ENCODE assay signal across 8 cellular contexts in the genomic region with DNA sequence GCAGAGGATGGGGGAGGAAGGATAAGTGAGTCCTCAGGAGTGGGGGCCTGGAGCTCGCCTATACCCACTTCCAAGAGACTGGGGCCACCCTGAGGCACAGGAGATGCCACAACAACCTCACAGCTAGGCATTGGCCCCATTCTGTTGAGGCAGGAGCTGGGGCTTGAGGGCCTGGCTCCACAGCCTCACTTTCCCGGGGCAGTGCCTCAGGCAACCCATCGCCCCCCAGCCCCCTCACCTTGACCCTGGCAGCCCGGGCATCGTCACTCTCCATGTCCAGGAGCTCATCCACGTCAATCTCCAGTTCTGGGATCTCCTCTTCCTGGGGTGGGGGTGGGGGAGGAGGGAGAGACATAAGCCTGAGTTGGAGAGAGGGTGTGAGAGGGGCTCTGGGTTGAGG. TPM values are rescaled to one million over a fixed set of nuclear protein-coding genes. Genes with fewer than 3 reads are reported as not detected.
DNase-seq lines count a peak whose midpoint lies in the region; ATAC-seq and TF ChIP-seq lines count a peak whose summit lies in the region.

No MANE protein-coding gene starts in this region.

- peak overlapping the region; percentile 94 for H3K4me2 ChIP-seq in PC-3 (ENCODE audit: low read length)

- peaks cover 36% of the 10 kb centered on the region for H3K4me1 ChIP-seq in CD8-positive, alpha-beta memory T cell (ENCODE audit: insufficient read depth, low read length)
- peaks cover 52% of the 10 kb centered on the region for H3K4me1 ChIP-seq in PC-3 (ENCODE audit: insufficient read depth, low read length)

- H4K20me1 ChIP-seq in PC-3 (ENCODE audit: low read length) = peaks cover 8% of the 10 kb centered on the region; the same call in 1 of the 2 replicates

- no peak overlapping the region for H2AFZ ChIP-seq in PC-3 (ENCODE audit: low read length)

- H3K4me3 Mint-ChIP-seq in CD8-positive, alpha-beta memory T cell = peak overlapping the region in 6 of 7 donors; percentile 83 to 94 (median 87)
- H3K4me3 Mint-ChIP-seq in endothelial cell (ENCODE audit: unreplicated experiment) (peak overlapping the region; percentile 91), osteocyte (ENCODE audit: unreplicated experiment) (peak overlapping the region; percentile 90)

- ATAC-seq in PC-3 = no peak
- no peak for ATAC-seq in HG03045 (IDR thresholded peaks at IDR 0.05; ENCODE audit: unreplicated experiment)
- ATAC-seq in HG03095 (IDR thresholded peaks at IDR 0.05; ENCODE audit: unreplicated experiment) = no peak

- no peaks in the 10 kb centered on the region for H3K27me3 ChIP-seq in CD8-positive, alpha-beta memory T cell (ENCODE audit: insufficient read depth, low read length, poor library complexity, severe bottlenecking)
- no peaks in the 10 kb centered on the region for H3K27me3 ChIP-seq in PC-3 (ENCODE audit: low read length)

- POLR2A ChIA-PET in CD8-positive, alpha-beta memory T cell (lab: Charles Lee) = interaction anchor here (0.6 to 4.3 kb wide), 9 partner anchors 12 to 1572 kb away, joined by 5 to 44 read pairs (median 9); a partner anchor contains a TSS
- POLR2A ChIA-PET in PC-3 (lab: Charles Lee; ENCODE audit: unreplicated experiment) = interaction anchor here (0.7 to 2.6 kb wide), 4 partner anchors 7 to 1671 kb away, joined by 5 to 17 read pairs (median 11); a partner anchor contains a TSS

- peak overlapping the region; percentile 93 for H3K9ac ChIP-seq in PC-3 (ENCODE audit: low read length)

- CTCF ChIA-PET in CD8-positive, alpha-beta memory T cell (lab: Charles Lee) = interaction anchor here (1.0 to 13.4 kb wide), 5 partner anchors 13 to 58 kb away, joined by 3 to 124 read pairs (median 62); a partner anchor contains a TSS
- CTCF ChIA-PET in PC-3 (lab: Charles Lee) = interaction anchor here (1.3 kb wide), 1 partner anchor 41 kb away, joined by 3 read pairs; no protein-coding TSS in a partner anchor

- peak overlapping the region in 7 of 8 donors; percentile 45 to 99 (median 89) for H3K27ac Mint-ChIP-seq in CD8-positive, alpha-beta memory T cell
- H3K27ac Mint-ChIP-seq in endothelial cell (ENCODE audit: unreplicated experiment) (no peak overlapping the region), osteocyte (ENCODE audit: unreplicated experiment) (peak overlapping the region; percentile 93)

- peaks cover 0 to 20% (median 0%) of the 10 kb centered on the region in 3 donors for H3K36me3 Mint-ChIP-seq in CD8-positive, alpha-beta memory T cell
- H3K36me3 Mint-ChIP-seq in endothelial cell (ENCODE audit: low read depth, unreplicated experiment) (peaks cover 11% of the 10 kb centered on the region), osteocyte (ENCODE audit: unreplicated experiment) (peaks cover 12% of the 10 kb centered on the region)

- H3K36me3 ChIP-seq in CD8-positive, alpha-beta memory T cell (ENCODE audit: insufficient read depth, low read length) = no peaks in the 10 kb centered on the region
- H3K36me3 ChIP-seq in PC-3 (ENCODE audit: low read depth, low read length) = peaks cover 14% of the 10 kb centered on the region; the same call in 1 of the 2 replicates

- no peaks in the 10 kb centered on the region for H3K9me2 ChIP-seq in PC-3 (replicated peaks; ENCODE audit: low read length)

- H3K9me3 Mint-ChIP-seq in CD8-positive, alpha-beta memory T cell = no peaks in the 10 kb centered on the region
- no peaks in the 10 kb centered on the region for H3K9me3 Mint-ChIP-seq in endothelial cell (ENCODE audit: unreplicated experiment)
- H3K9me3 Mint-ChIP-seq in osteocyte (ENCODE audit: unreplicated experiment) = no peaks in the 10 kb centered on the region

- peaks cover 8% of the 10 kb centered on the region for H3F3A ChIP-seq in PC-3 (ENCODE audit: low read length, unreplicated experiment)

- BruUV-seq in PC-3 (replicated peaks; lab: Mats Ljungman, UMichigan) = TSS peak; percentile 31

- intact Hi-C loops in PC-3 (cut with micrococcal nuclease) = no loop called here

- peaks cover 28 to 62% (median 28%) of the 10 kb centered on the region in 3 donors for H3K4me1 Mint-ChIP-seq in CD8-positive, alpha-beta memory T cell
- peaks cover 25% of the 10 kb centered on the region for H3K4me1 Mint-ChIP-seq in endothelial cell (ENCODE audit: unreplicated experiment)
- H3K4me1 Mint-ChIP-seq in osteocyte (ENCODE audit: unreplicated experiment) = peaks cover 39% of the 10 kb centered on the region

- no peak for DNase-seq in CD8-positive, alpha-beta memory T cell
- DNase-seq in PC-3 = no peak
- DNase-seq in endothelial cell (ENCODE audit: low spot score) = no peak
- DNase-seq in osteocyte (ENCODE audit: extremely low spot score, unreplicated experiment) = no peak
- DNase-seq in UCSD-AML1 (lab: John Stamatoyannopoulos, UW; ENCODE audit: unreplicated experiment) = no peak
- no peak for DNase-seq in effector CD8-positive, alpha-beta T cell (lab: John Stamatoyannopoulos, UW)

- peak overlapping the region; percentile 66 for H3K4me3 ChIP-seq in CD8-positive, alpha-beta memory T cell (ENCODE audit: low read length)
- H3K4me3 ChIP-seq in PC-3 (ENCODE audit: low read length) = peak overlapping the region; percentile 80

- no peaks in the 10 kb centered on the region for H3K9me3 ChIP-seq in CD8-positive, alpha-beta memory T cell (ENCODE audit: low read length)
- H3K9me3 ChIP-seq in PC-3 (ENCODE audit: low read length) = no peaks in the 10 kb centered on the region

- no peaks in the 10 kb centered on the region for H3K27me3 Mint-ChIP-seq in CD8-positive, alpha-beta memory T cell
- peaks cover 12% of the 10 kb centered on the region for H3K27me3 Mint-ChIP-seq in endothelial cell (ENCODE audit: unreplicated experiment)
- no peaks in the 10 kb centered on the region for H3K27me3 Mint-ChIP-seq in osteocyte (ENCODE audit: unreplicated experiment)

- peaks cover 48% of the 10 kb centered on the region for H3K79me2 ChIP-seq in PC-3 (ENCODE audit: low read length)

- H3K27ac ChIP-seq in CD8-positive, alpha-beta memory T cell (ENCODE audit: low read depth, low read length) = peak overlapping the region; percentile 67
- H3K27ac ChIP-seq in PC-3 (ENCODE audit: low read length) = peak overlapping the region; percentile 94

- TF ChIP-seq CTCF in PC-3 (conservative IDR thresholded peaks at IDR 0.05; ENCODE audit: low read depth, low read length) = no peak
- TF ChIP-seq CTCF in endothelial cell (IDR thresholded peaks at IDR 0.05; ENCODE audit: unreplicated experiment) = no peak
- TF ChIP-seq CTCF in osteocyte (IDR thresholded peaks at IDR 0.05) = no peak

RNA-seq across cellular contexts. Expression of a gene that starts 1.8 kb away (rescaled TPM):
- 100 to 1,000 TPM; 365 to 381 TPM for total RNA-seq in CD8-positive, alpha-beta memory T cell
- polyA plus RNA-seq in CD8-positive, alpha-beta memory T cell = 57.3 TPM
- total RNA-seq in PC-3 (2014; rRNA removed) = 1,496 and 2,060 TPM in 2 replicates
- 201 TPM for total RNA-seq in endothelial cell (ENCODE audit: unreplicated experiment)
- 270 and 286 TPM in 2 replicates for total RNA-seq in osteocyte

RNA-seq across cellular contexts. Expression of a gene that starts 4.1 kb away (rescaled TPM):
- total RNA-seq in CD8-positive, alpha-beta memory T cell = 10 to 100 TPM; 27.9 to 28.4 TPM
- polyA plus RNA-seq in CD8-positive, alpha-beta memory T cell = 124 TPM
- 215 and 248 TPM in 2 replicates for total RNA-seq in PC-3 (2014; rRNA removed)
- 35.3 TPM for total RNA-seq in endothelial cell (ENCODE audit: unreplicated experiment)
- 52.9 and 54.7 TPM in 2 replicates for total RNA-seq in osteocyte

RNA-seq across cellular contexts. Expression of a gene that starts 6.4 kb away (rescaled TPM):
- 10 to 100 TPM; 12.5 to 13.6 TPM for total RNA-seq in CD8-positive, alpha-beta memory T cell
- polyA plus RNA-seq in CD8-positive, alpha-beta memory T cell = 0.47 TPM
- total RNA-seq in PC-3 (2014; rRNA removed) = 69.0 and 88.3 TPM in 2 replicates
- 51.0 TPM for total RNA-seq in endothelial cell (ENCODE audit: unreplicated experiment)
- 30.2 and 32.0 TPM in 2 replicates for total RNA-seq in osteocyte

RNA-seq across cellular contexts. Expression of a gene that starts 10.6 kb away (rescaled TPM):
- total RNA-seq in CD8-positive, alpha-beta memory T cell = 10 to 100 TPM; 71.9 to 77.0 TPM
- polyA plus RNA-seq in CD8-positive, alpha-beta memory T cell = 19.0 TPM
- total RNA-seq in PC-3 (2014; rRNA removed) = 27.9 and 39.4 TPM in 2 replicates
- 11.5 TPM for total RNA-seq in endothelial cell (ENCODE audit: unreplicated experiment)
- total RNA-seq in osteocyte = 205 and 217 TPM in 2 replicates

RNA-seq across cellular contexts. Expression of a gene that starts 14.6 kb away (rescaled TPM):
- 10 to 100 TPM; 25.5 to 26.4 TPM for total RNA-seq in CD8-positive, alpha-beta memory T cell
- polyA plus RNA-seq in CD8-positive, alpha-beta memory T cell = 28.7 TPM
- total RNA-seq in PC-3 (2014; rRNA removed) = 20.4 and 25.4 TPM in 2 replicates
- total RNA-seq in endothelial cell (ENCODE audit: unreplicated experiment) = 38.0 TPM
- total RNA-seq in osteocyte = 46.5 and 49.9 TPM in 2 replicates
